ENCODE assay signal across 11 cellular contexts in genomic region chr9:5879419-5880181, GRCh38. TPM values are rescaled to one million over a fixed set of nuclear protein-coding genes. Genes with fewer than 3 reads are reported as not detected.
DNase-seq lines count a peak whose midpoint lies in the region; ATAC-seq and TF ChIP-seq lines count a peak whose summit lies in the region.
"Had no signal": no experiment of that assay in that cellular context is flagged by ENCODE, and none has a peak within 500 bp of the region (broad histone marks: within the 10 kb centered on the region; RNA-seq: fewer than 3 reads in every experiment).

No MANE protein-coding gene starts in this region.

- POLR2A ChIA-PET in naive thymus-derived CD8-positive, alpha-beta T cell (lab: Charles Lee) = no interaction called here

- no peak overlapping the region for H3K27ac Mint-ChIP-seq in naive thymus-derived CD8-positive, alpha-beta T cell

- no peaks in the 10 kb centered on the region for H3K27me3 Mint-ChIP-seq in naive thymus-derived CD8-positive, alpha-beta T cell

- H3K36me3 Mint-ChIP-seq in naive thymus-derived CD8-positive, alpha-beta T cell = peaks cover 0 to 6% (median 5%) of the 10 kb centered on the region in 3 donors

- in situ Hi-C loops in astrocyte of the spinal cord (cut with HindIII; ENCODE audit: low sequenced_read_pairs) = no loop called here

- peaks cover 0 to 16% (median 5%) of the 10 kb centered on the region in 4 donors for H3K4me1 Mint-ChIP-seq in naive thymus-derived CD8-positive, alpha-beta T cell

- TF ChIP-seq CTCF in Loucy (conservative IDR thresholded peaks at IDR 0.05; ENCODE audit: low read length) (no peak), astrocyte of the spinal cord (IDR thresholded peaks at IDR 0.05; ENCODE audit: low read depth, low read length) (no peak)

- no peak overlapping the region for H3K9ac ChIP-seq in Loucy (ENCODE audit: low read depth, low read length, poor library complexity, severe bottlenecking)

- H3K4me3 ChIP-seq in Loucy (ENCODE audit: low read length, poor library complexity, severe bottlenecking) (no peak overlapping the region), astrocyte of the spinal cord (ENCODE audit: low read depth, low read length) (no peak overlapping the region)
- H3K4me3 ChIP-seq: esophagus muscularis mucosa had no signal

- H3K79me2 ChIP-seq in Loucy (ENCODE audit: insufficient read depth, low read length) = no peaks in the 10 kb centered on the region

- no peaks in the 10 kb centered on the region for H3K9me2 ChIP-seq in Loucy (replicated peaks; ENCODE audit: low read depth, low read length)

- intact Hi-C loops in left colon (cut with DNase I, micrococcal nuclease) = loop anchor here in 1 of 2 donors (10.0 kb wide), 1 partner anchor 425 kb away; no protein-coding TSS in a partner anchor

- no peaks in the 10 kb centered on the region for H4K20me1 ChIP-seq in Loucy (ENCODE audit: insufficient read depth, low read length, poor library complexity, severe bottlenecking)

- DNase-seq in COLO829 (ENCODE audit: low spot score) (peak; percentile 78), astrocyte of the spinal cord (ENCODE audit: low read depth, low spot score) (peak; percentile 36), left colon (no peak), middle frontal gyrus (ENCODE audit: extremely low spot score, low spot score) (no peak), NCI-H446 treated with DMSO at 0.1 percent for 48 hours (lab: John Stamatoyannopoulos, UW) (no peak)
- no peak for DNase-seq in naive thymus-derived CD8-positive, alpha-beta T cell
- DNase-seq: NCI-H2029 treated with DMSO at 0.1 percent for 48 hours had no signal

- H3K36me3 ChIP-seq in Loucy (ENCODE audit: insufficient read depth, low read length) = no peaks in the 10 kb centered on the region

- ATAC-seq in left colon (peak; percentile 90), GM21619 (IDR thresholded peaks at IDR 0.05; ENCODE audit: unreplicated experiment) (no peak)
- no peak for ATAC-seq in naive thymus-derived CD8-positive, alpha-beta T cell

- H3K9me3 Mint-ChIP-seq in naive thymus-derived CD8-positive, alpha-beta T cell = no peaks in the 10 kb centered on the region

- peak overlapping the region; percentile 23 for H3K4me2 ChIP-seq in Loucy (ENCODE audit: low read depth, low read length, poor library complexity, severe bottlenecking)

- no peaks in the 10 kb centered on the region for H3K27me3 ChIP-seq in Loucy (ENCODE audit: insufficient read depth, low read length, poor library complexity, severe bottlenecking)
- H3K27me3 ChIP-seq: esophagus muscularis mucosa had no signal

- H3F3A ChIP-seq in Loucy (ENCODE audit: low read depth) = no peaks in the 10 kb centered on the region

- H3K9me3 ChIP-seq in Loucy (ENCODE audit: insufficient read depth, low read depth, low read length) = no peaks in the 10 kb centered on the region
- H3K9me3 ChIP-seq: esophagus muscularis mucosa had no signal

- 0 out of 2 replicates have a peak overlapping the region, but pooled peaks have one; percentile 20 for H2AFZ ChIP-seq in Loucy (ENCODE audit: low read length)

- peaks cover 22% of the 10 kb centered on the region for H3K4me1 ChIP-seq in Loucy (ENCODE audit: insufficient read depth, low read length, poor library complexity, severe bottlenecking)
- H3K4me1 ChIP-seq: esophagus muscularis mucosa had no signal

- no peak overlapping the region for H3K4me3 Mint-ChIP-seq in naive thymus-derived CD8-positive, alpha-beta T cell

RNA-seq across cellular contexts. Expression of gene MLANA, which starts 11.1 kb away (rescaled TPM):
- total RNA-seq in left colon = not detected
- not detected for total RNA-seq in naive thymus-derived CD8-positive, alpha-beta T cell
- under 1 TPM in 2 of 3 donors, not detected in 1; 0.06 TPM for polyA plus RNA-seq in naive thymus-derived CD8-positive, alpha-beta T cell
- total RNA-seq: esophagus muscularis mucosa, pulmonary artery endothelial cell had no signal

RNA-seq across cellular contexts. Expression of gene ERMP1, which starts 46.7 kb away (rescaled TPM):
- 10 to 100 TPM; 33.6 to 44.5 TPM for total RNA-seq in left colon
- 10 to 100 TPM; 16.1 to 16.8 TPM for total RNA-seq in naive thymus-derived CD8-positive, alpha-beta T cell
- polyA plus RNA-seq in naive thymus-derived CD8-positive, alpha-beta T cell = 10 to 100 TPM in 2 of 3 donors, 1 to 10 TPM in 1; 7.0 to 11.8 (median 10.8) TPM

Comparison
In these comparisons a context has a peak if more than half of its experiments do, and no peak if none do; other contexts are left out.
1. DNase-seq: peak in COLO829 (single experiment) and astrocyte of the spinal cord (single experiment); none in left colon (0 of 2), middle frontal gyrus (single experiment), naive thymus-derived CD8-positive, alpha-beta T cell (0 of 10) and NCI-H446 treated with DMSO at 0.1 percent for 48 hours (single experiment).